Comparison of ENCODE assay signal across 24 cellular contexts in the genomic region with DNA sequence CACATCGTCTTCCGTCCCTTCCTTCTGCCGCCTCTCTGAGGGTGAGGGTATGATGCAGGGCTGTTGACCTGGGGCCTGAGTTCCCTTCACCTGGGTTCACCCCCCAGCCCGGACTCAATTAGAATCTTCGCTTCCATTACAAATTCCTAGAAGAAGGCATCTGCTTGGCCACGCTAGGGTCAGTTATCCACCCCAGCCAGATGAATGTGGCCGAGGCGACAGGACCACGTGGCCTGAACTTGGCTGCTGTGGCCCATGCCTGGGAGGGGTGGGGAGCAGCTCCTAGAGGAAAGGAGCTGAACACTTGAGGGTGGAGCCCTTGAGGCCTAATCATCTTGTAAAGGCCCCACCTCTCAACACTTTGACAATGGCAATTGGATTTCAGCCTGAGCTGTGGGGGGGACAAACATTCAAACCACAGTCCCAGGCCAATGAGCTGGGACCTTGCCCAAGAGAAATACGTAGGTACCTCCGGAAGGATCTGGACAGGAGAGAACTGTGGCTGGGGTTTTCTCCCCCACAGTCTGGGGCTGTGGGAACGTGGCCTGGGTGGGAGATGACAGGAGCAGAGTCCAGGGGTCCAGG.
DNase-seq lines count a peak whose midpoint lies in the region; ATAC-seq, FAIRE-seq and TF ChIP-seq lines count a peak whose summit lies in the region.
"Had no signal": no experiment of that assay in that cellular context is flagged by ENCODE, and none has a peak within 500 bp of the region (broad histone marks: within the 10 kb centered on the region; RNA-seq: fewer than 3 reads in every experiment).

No MANE protein-coding gene starts in this region.

- peaks cover 8% of the 10 kb centered on the region for H3K27me3 Mint-ChIP-seq in neural progenitor cell (ENCODE audit: insufficient read depth, low read depth)
- H3K27me3 Mint-ChIP-seq: CD4-positive, CD25-positive, alpha-beta regulatory T cell had no signal

- H4K20me1 ChIP-seq in neural progenitor cell (ENCODE audit: low read depth): no peaks in the 10 kb centered on the region
- H4K20me1 ChIP-seq: BLaER1 had no signal

- FAIRE-seq in kidney (lab: Jason Lieb, UNC): no peak
- FAIRE-seq: GM12892 had no signal

- H3K79me2 ChIP-seq in neural progenitor cell (ENCODE audit: low read depth): no peaks in the 10 kb centered on the region

- no peak overlapping the region for H2AFZ ChIP-seq in neural progenitor cell (replicated peaks)

- TF ChIP-seq CTCF in neural progenitor cell (IDR thresholded peaks at IDR 0.05) (no peak), upper lobe of right lung (IDR thresholded peaks at IDR 0.05) (no peak), kidney (IDR thresholded peaks at IDR 0.05; ENCODE audit: borderline replicate concordance, extremely low read depth, insufficient read depth) (no peak)

- H3K9me3 ChIP-seq in neural progenitor cell (ENCODE audit: low read depth) (no peaks in the 10 kb centered on the region), upper lobe of right lung (no peaks in the 10 kb centered on the region), kidney (ENCODE audit: control insufficient read depth in 1 of 2, low read length in 2 of 2) (peaks cover 0 to 7% of the 10 kb centered on the region in 2 donors)
- H3K9me3 ChIP-seq: BLaER1 had no signal

- no peak overlapping the region for H3K4me2 ChIP-seq in neural progenitor cell
- H3K4me2 ChIP-seq: BLaER1 had no signal

- H3K9ac ChIP-seq in neural progenitor cell: no peak overlapping the region
- no peak overlapping the region for H3K9ac ChIP-seq in kidney (ENCODE audit: low read length in 2 of 2)
- H3K9ac ChIP-seq: BLaER1 had no signal

- H3K4me3 Mint-ChIP-seq in neural progenitor cell: no peak overlapping the region
- H3K4me3 Mint-ChIP-seq: CD4-positive, CD25-positive, alpha-beta regulatory T cell; H9 had no signal

- H3K27me3 ChIP-seq in neural progenitor cell (no peaks in the 10 kb centered on the region), upper lobe of right lung (no peaks in the 10 kb centered on the region)
- H3K27me3 ChIP-seq: BLaER1 had no signal

- peaks cover 15% of the 10 kb centered on the region for H3K9me3 Mint-ChIP-seq in neural progenitor cell

- no peaks in the 10 kb centered on the region for H3F3A ChIP-seq in neural progenitor cell (ENCODE audit: low read depth)

- H3K4me3 ChIP-seq in neural progenitor cell (no peak overlapping the region), upper lobe of right lung (no peak overlapping the region), kidney (ENCODE audit: low read length in 2 of 2) (no peak overlapping the region)
- H3K4me3 ChIP-seq: BLaER1, SK-N-MC had no signal

- no peaks in the 10 kb centered on the region for H3K36me3 Mint-ChIP-seq in neural progenitor cell
- H3K36me3 Mint-ChIP-seq: CD4-positive, CD25-positive, alpha-beta regulatory T cell had no signal

- H3K27ac ChIP-seq in neural progenitor cell (no peak overlapping the region), upper lobe of right lung (no peak overlapping the region), kidney (ENCODE audit: low read depth in 2 of 2, low read length in 2 of 2) (no peak overlapping the region)
- H3K27ac ChIP-seq: BLaER1, SK-N-MC had no signal

- H3K4me1 ChIP-seq in neural progenitor cell: no peaks in the 10 kb centered on the region
- peaks cover 5% of the 10 kb centered on the region for H3K4me1 ChIP-seq in upper lobe of right lung
- H3K4me1 ChIP-seq in kidney (ENCODE audit: control insufficient read depth in 1 of 2, insufficient read depth in 1 of 2, low read depth in 1 of 2, low read length in 2 of 2): no peaks in the 10 kb centered on the region
- H3K4me1 ChIP-seq: BLaER1 had no signal

- ATAC-seq in left cardiac atrium (peak; percentile 25 to 58), Right ventricle myocardium superior (ENCODE audit: poor library complexity) (no peak), upper lobe of right lung (no peak), GM18909 (IDR thresholded peaks at IDR 0.05; ENCODE audit: poor library complexity, unreplicated experiment) (no peak)

- H3K36me3 ChIP-seq in neural progenitor cell (no peaks in the 10 kb centered on the region), upper lobe of right lung (no peaks in the 10 kb centered on the region), kidney (ENCODE audit: control insufficient read depth in 1 of 2, insufficient read depth in 2 of 2, low read length in 2 of 2) (no peaks in the 10 kb centered on the region)
- H3K36me3 ChIP-seq: BLaER1 had no signal

- DNase-seq in left cardiac atrium: no peak
- DNase-seq in Right ventricle myocardium superior: no peak
- peak; percentile 91 for DNase-seq in SK-N-DZ (ENCODE audit: low spot score)
- no peak for DNase-seq in neural progenitor cell (ENCODE audit: low spot score)
- peak; percentile 43 for DNase-seq in upper lobe of right lung
- DNase-seq in kidney: no peak
- DNase-seq: CD4-positive, CD25-positive, alpha-beta regulatory T cell; DMS153; DND-41; H9; KBM-7; MM.1S; NCI-H1048; NCI-H1417; NCI-H1694; NCI-H2029 treated with DMSO at 0.1 percent for 48 hours; NCI-H446 treated with DMSO at 0.1 percent for 48 hours; NCI-H526; RPMI8226; SHP77 treated with DMSO at 0.1 percent for 48 hours had no signal

- peak overlapping the region; percentile 87 for H3K27ac Mint-ChIP-seq in neural progenitor cell
- H3K27ac Mint-ChIP-seq: CD4-positive, CD25-positive, alpha-beta regulatory T cell; H9 had no signal

- H3K4me1 Mint-ChIP-seq in neural progenitor cell: peaks cover 23% of the 10 kb centered on the region
- H3K4me1 Mint-ChIP-seq: CD4-positive, CD25-positive, alpha-beta regulatory T cell; H9 had no signal

- intact Hi-C loops in left cardiac atrium (cut with DNase I): no loop called here
- intact Hi-C loops in Right ventricle myocardium superior (cut with DNase I): no loop called here
- intact Hi-C loops in upper lobe of right lung (cut with DNase I): no loop called here
- intact Hi-C loops in kidney (cut with DNase I): no loop called here

Comparison
In these comparisons a context has a peak if more than half of its experiments do, and no peak if none do; other contexts are left out.
1. ATAC-seq: peak in left cardiac atrium (2 of 2); none in Right ventricle myocardium superior (single experiment), upper lobe of right lung (single experiment) and GM18909 (single experiment).
2. DNase-seq: peak in SK-N-DZ (single experiment) and upper lobe of right lung (single experiment); none in left cardiac atrium (single experiment), Right ventricle myocardium superior (single experiment), neural progenitor cell (single experiment) and kidney (single experiment).